Comparison of ENCODE assay signal across 24 cellular contexts in the genomic region with DNA sequence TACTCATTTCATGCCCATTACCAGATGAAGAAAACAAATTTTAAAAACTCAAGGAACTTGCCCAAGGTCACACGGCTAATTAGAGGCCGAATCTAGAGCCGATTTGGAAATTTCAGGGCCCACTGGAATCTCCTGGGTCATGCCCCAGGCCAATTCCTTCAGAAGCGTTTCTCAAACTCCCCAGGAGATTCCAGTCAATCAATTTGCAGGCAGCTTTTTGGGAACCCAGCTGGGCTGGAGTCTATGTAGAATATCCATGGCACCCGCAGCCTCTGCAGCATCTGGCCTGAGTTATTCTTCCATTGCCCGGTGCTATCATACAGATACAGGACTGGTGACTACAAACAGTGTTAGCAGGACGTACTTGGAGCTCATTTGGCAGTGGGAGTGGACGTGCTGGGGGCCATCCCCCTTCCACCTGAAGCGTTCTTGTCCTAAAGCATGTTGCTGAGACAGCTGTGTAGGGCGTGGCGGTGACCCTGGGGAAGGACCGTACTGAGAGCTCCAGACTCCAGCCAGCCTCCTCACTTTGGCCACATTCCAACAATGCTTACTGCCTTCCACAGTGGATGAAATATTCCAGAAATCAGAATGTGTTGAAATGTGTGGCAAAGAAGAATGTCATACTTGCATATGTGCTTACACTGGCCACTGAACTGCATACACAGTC. TPM values are rescaled to one million over a fixed set of nuclear protein-coding genes. Genes with fewer than 3 reads are reported as not detected.
"Had no signal": no experiment of that assay in that cellular context is flagged by ENCODE, and none has a peak within 500 bp of the region (broad histone marks: within the 10 kb centered on the region; RNA-seq: fewer than 3 reads in every experiment).

No MANE protein-coding gene starts in this region.

- H3K27ac ChIP-seq: brain microvascular endothelial cell, esophagus squamous epithelium, foreskin keratinocyte, left ventricle myocardium inferior, neural progenitor cell, pancreas, tibial artery had no signal

- ATAC-seq: activated CD8-positive, alpha-beta T cell treated with anti-CD3 and anti-CD28 coated beads for 36 hours; activated naive CD8-positive, alpha-beta T cell treated with anti-CD3 and anti-CD28 coated beads, Interleukin-2, amount 50 U/mL, for 24 hours; activated T-helper 17 cell treated with anti-CD3 and anti-CD28 coated beads, Interleukin-2, amount 50 U/mL, for 72 hours; effector memory CD8-positive, alpha-beta T cell; foreskin keratinocyte; mucosa of descending colon; naive thymus-derived CD4-positive, alpha-beta T cell; pancreas; SK-N-SH treated with all-trans-retinoic acid at 6 μM for 48 hours; stimulated activated naive B cell treated with anti-CD40 and anti-IgM and Interleukin-4, amounts not matched to agents 10 μg/mL and 1 μg/mL and 100 μg/mL, for 72 hours; T-cell had no signal

- H3K4me2 ChIP-seq: neural progenitor cell had no signal

- H3K9me3 Mint-ChIP-seq: activated CD4-positive, alpha-beta T cell treated with anti-CD3 and anti-CD28 coated beads, Interleukin-2, amount 10 ng/mL, durations not matched to agents 24 days and 14 days; activated CD8-positive, alpha-beta T cell treated with anti-CD3 and anti-CD28 coated beads for 36 hours; activated naive CD8-positive, alpha-beta T cell treated with anti-CD3 and anti-CD28 coated beads, Interleukin-2, amount 50 U/mL, for 24 hours; activated T-helper 17 cell treated with anti-CD3 and anti-CD28 coated beads, Interleukin-2, amount 50 U/mL, for 72 hours; effector memory CD8-positive, alpha-beta T cell; memory B cell; naive thymus-derived CD4-positive, alpha-beta T cell; neural progenitor cell; stimulated activated naive B cell treated with anti-CD40 and anti-IgM and Interleukin-4, amounts not matched to agents 10 μg/mL and 1 μg/mL and 100 μg/mL, for 72 hours; T-cell had no signal

- H3K9ac ChIP-seq: neural progenitor cell had no signal

- H3K4me3 Mint-ChIP-seq: activated CD4-positive, alpha-beta T cell treated with anti-CD3 and anti-CD28 coated beads, Interleukin-2, amount 10 ng/mL, durations not matched to agents 24 days and 14 days; activated CD8-positive, alpha-beta T cell treated with anti-CD3 and anti-CD28 coated beads for 36 hours; activated naive CD8-positive, alpha-beta T cell treated with anti-CD3 and anti-CD28 coated beads, Interleukin-2, amount 50 U/mL, for 24 hours; activated T-helper 17 cell treated with anti-CD3 and anti-CD28 coated beads, Interleukin-2, amount 50 U/mL, for 72 hours; effector memory CD8-positive, alpha-beta T cell; memory B cell; naive thymus-derived CD4-positive, alpha-beta T cell; neural progenitor cell; stimulated activated naive B cell treated with anti-CD40 and anti-IgM and Interleukin-4, amounts not matched to agents 10 μg/mL and 1 μg/mL and 100 μg/mL, for 72 hours; T-cell had no signal

- H3K4me3 ChIP-seq: esophagus squamous epithelium, left ventricle myocardium inferior, mucosa of descending colon, neural progenitor cell, pancreas, tibial artery had no signal

- FAIRE-seq: pancreas, urothelium cell line had no signal

- H3K27me3 ChIP-seq: neural progenitor cell, pancreas had no signal

- H3K27ac Mint-ChIP-seq: activated CD4-positive, alpha-beta T cell treated with anti-CD3 and anti-CD28 coated beads, Interleukin-2, amount 10 ng/mL, durations not matched to agents 24 days and 14 days; activated CD8-positive, alpha-beta T cell treated with anti-CD3 and anti-CD28 coated beads for 36 hours; activated naive CD8-positive, alpha-beta T cell treated with anti-CD3 and anti-CD28 coated beads, Interleukin-2, amount 50 U/mL, for 24 hours; activated T-helper 17 cell treated with anti-CD3 and anti-CD28 coated beads, Interleukin-2, amount 50 U/mL, for 72 hours; neural progenitor cell; stimulated activated naive B cell treated with anti-CD40 and anti-IgM and Interleukin-4, amounts not matched to agents 10 μg/mL and 1 μg/mL and 100 μg/mL, for 72 hours; T-cell had no signal

- H3K36me3 ChIP-seq: brain microvascular endothelial cell, esophagus squamous epithelium, left ventricle myocardium inferior, neural progenitor cell, pancreas, tibial artery had no signal

- DNase-seq: activated CD4-positive, alpha-beta T cell treated with anti-CD3 and anti-CD28 coated beads, Interleukin-2, amount 10 ng/mL, durations not matched to agents 24 days and 14 days; activated CD8-positive, alpha-beta T cell treated with anti-CD3 and anti-CD28 coated beads for 36 hours; activated naive CD4-positive, alpha-beta T cell treated with Interleukin-2 at 50 U/mL for 16 hours; activated naive CD8-positive, alpha-beta T cell treated with anti-CD3 and anti-CD28 coated beads, Interleukin-2, amount 50 U/mL, for 24 hours; activated T-cell treated with anti-CD3 and anti-CD28 coated beads, Interleukin-2, amount 50 U/mL, for 1 hour; aorta; brain microvascular endothelial cell; dermis blood vessel endothelial cell; effector memory CD8-positive, alpha-beta T cell; esophagus squamous epithelium; foreskin keratinocyte; left ventricle myocardium inferior; mucosa of descending colon; naive thymus-derived CD4-positive, alpha-beta T cell; stimulated activated naive B cell treated with anti-CD40 and anti-IgM and Interleukin-4, amounts not matched to agents 10 μg/mL and 1 μg/mL and 100 μg/mL, for 72 hours; T-cell; tibial artery had no signal

- H3K4me1 ChIP-seq: foreskin keratinocyte, pancreas had no signal

- H3K27me3 Mint-ChIP-seq: activated CD8-positive, alpha-beta T cell treated with anti-CD3 and anti-CD28 coated beads for 36 hours; activated naive CD8-positive, alpha-beta T cell treated with anti-CD3 and anti-CD28 coated beads, Interleukin-2, amount 50 U/mL, for 24 hours; activated T-helper 17 cell treated with anti-CD3 and anti-CD28 coated beads, Interleukin-2, amount 50 U/mL, for 72 hours; effector memory CD8-positive, alpha-beta T cell; memory B cell; T-cell had no signal

- H3K36me3 Mint-ChIP-seq: neural progenitor cell had no signal

- H2AFZ ChIP-seq: neural progenitor cell had no signal

- H3K9me3 ChIP-seq: esophagus squamous epithelium, left ventricle myocardium inferior, mucosa of descending colon, pancreas, tibial artery had no signal

RNA-seq across cellular contexts. Expression of a gene that starts 58.0 kb away (rescaled TPM):
- total RNA-seq: activated CD4-positive, alpha-beta T cell treated with anti-CD3 and anti-CD28 coated beads, Interleukin-2, amount 10 ng/mL, durations not matched to agents 24 days and 14 days; activated CD8-positive, alpha-beta T cell treated with anti-CD3 and anti-CD28 coated beads for 36 hours; activated T-helper 17 cell treated with anti-CD3 and anti-CD28 coated beads, Interleukin-2, amount 50 U/mL, for 72 hours; foreskin keratinocyte; naive thymus-derived CD4-positive, alpha-beta T cell; pulmonary artery endothelial cell had no signal
- polyA plus RNA-seq: foreskin keratinocyte; naive thymus-derived CD4-positive, alpha-beta T cell had no signal
